In genomic region chr16:10773-11172, GRCh38 we compare ENCODE assay signal across 1 cellular context.
TF ChIP-seq lines count a peak whose summit lies in the region.

No MANE protein-coding gene starts in this region.

TF ChIP-seq in HepG2, 621 proteins besides CTCF, POLR2A, EP300 and RAD21 (continued from another document):
- TF ChIP-seq PRPF4 (IDR thresholded peaks at IDR 0.05; ENCODE audit: low read depth, low read length, poor library complexity, severe bottlenecking) (peak; percentile 18), ZBTB33 (CRISPR knock-in tag; IDR thresholded peaks at IDR 0.05) (peak; percentile 64; the same call in 1 of the 2 replicates)
TF ChIP-seq in HepG2: peak in this region for 6; not testable (repeated sequence) for 615.
